In the genomic region with DNA sequence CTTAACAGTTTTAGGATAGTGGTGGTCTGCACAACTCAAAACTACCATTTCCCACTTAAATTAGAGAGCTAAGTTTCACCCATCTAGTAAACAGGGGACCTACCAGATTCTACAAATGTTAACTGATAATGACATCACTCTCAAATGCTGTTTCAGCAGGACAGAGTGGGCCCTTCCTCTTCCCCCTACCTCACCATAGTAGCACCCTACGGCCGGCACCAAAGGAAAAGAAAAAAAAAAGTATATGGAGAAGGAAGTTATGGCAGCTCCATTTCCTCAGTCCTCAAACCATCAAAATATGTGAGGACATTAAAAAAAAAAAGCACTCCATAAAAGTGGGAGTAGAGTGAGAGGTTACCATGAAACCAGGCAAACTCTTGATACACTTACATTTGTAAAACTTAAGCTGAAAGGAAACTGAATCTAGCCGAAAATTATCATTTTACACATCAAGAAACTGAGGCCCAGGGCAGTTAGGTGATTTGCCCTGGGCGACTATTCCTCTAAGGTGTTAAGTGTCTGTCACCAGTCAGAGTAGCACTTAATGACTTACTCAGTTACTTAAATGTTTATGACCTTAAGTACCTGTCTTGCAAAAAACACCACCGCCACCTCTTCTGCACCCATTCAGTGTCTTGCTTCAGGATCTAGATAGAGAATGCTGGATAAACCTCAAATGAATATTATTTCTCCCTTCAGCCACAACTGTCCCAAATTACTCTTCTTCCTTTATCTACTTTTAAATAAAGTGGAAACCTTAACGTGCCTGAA, we compare ENCODE assay signal across 1 cellular context.
A peak's percentile ranks its signal among the peaks of the same experiment; 100 is the strongest.
TF ChIP-seq lines count a peak whose summit lies in the region.

No MANE protein-coding gene starts in this region.

TF ChIP-seq in HEK293, 187 proteins besides CTCF, POLR2A, EP300 and RAD21 (continued from another document and continues in another):
- TF ChIP-seq ZNF155 (tag by site-specific recombination; IDR thresholded peaks at IDR 0.05) (no peak), ZFP37 (tag by site-specific recombination; IDR thresholded peaks at IDR 0.05) (no peak), ZNF248 (tag by site-specific recombination; IDR thresholded peaks at IDR 0.05) (no peak), ZNF133 (tag by site-specific recombination; IDR thresholded peaks at IDR 0.05) (no peak), ZBTB1 (tag by site-specific recombination; IDR thresholded peaks at IDR 0.05) (no peak), ZIC2 (tag by site-specific recombination; IDR thresholded peaks at IDR 0.05) (no peak), ZNF776 (tag by site-specific recombination; IDR thresholded peaks at IDR 0.05; ENCODE audit: borderline replicate concordance) (no peak), ZSCAN30 (tag by site-specific recombination; IDR thresholded peaks at IDR 0.05) (no peak), OSR2 (tag by site-specific recombination; IDR thresholded peaks at IDR 0.05) (peak; percentile 37; the same call in 1 of the 2 replicates), KLF16 (tag by site-specific recombination; IDR thresholded peaks at IDR 0.05) (no peak), ZNF341 (tag by site-specific recombination; IDR thresholded peaks at IDR 0.05; ENCODE audit: low read depth) (no peak), ZNF16 (tag by site-specific recombination; IDR thresholded peaks at IDR 0.05; ENCODE audit: low read depth) (no peak), ZNF530 (tag by site-specific recombination; IDR thresholded peaks at IDR 0.05; ENCODE audit: low read depth) (no peak), ZNF324 (tag by site-specific recombination; IDR thresholded peaks at IDR 0.05) (no peak), ZNF624 (tag by site-specific recombination; IDR thresholded peaks at IDR 0.05) (no peak), TRIM28 (IDR thresholded peaks at IDR 0.05; ENCODE audit: borderline replicate concordance, low read length) (no peak), MZF1 (tag by site-specific recombination; IDR thresholded peaks at IDR 0.05; ENCODE audit: borderline replicate concordance) (no peak), ZNF10 (tag by site-specific recombination; IDR thresholded peaks at IDR 0.05) (0 out of 2 replicates have a peak, but pooled peaks have one; percentile 11), KLF8 (tag by site-specific recombination; IDR thresholded peaks at IDR 0.05) (no peak), ZFP69B (tag by site-specific recombination; IDR thresholded peaks at IDR 0.05) (peak; percentile 96), MEIS1 (CRISPR knock-in tag; IDR thresholded peaks at IDR 0.05; ENCODE audit: borderline replicate concordance) (no peak), ZNF529 (tag by site-specific recombination; IDR thresholded peaks at IDR 0.05; ENCODE audit: insufficient replicate concordance) (no peak), PRDM1 (tag by site-specific recombination; IDR thresholded peaks at IDR 0.05) (peak; percentile 59), ZNF549 (tag by site-specific recombination; IDR thresholded peaks at IDR 0.05) (no peak), ZNF302 (tag by site-specific recombination; IDR thresholded peaks at IDR 0.05; ENCODE audit: low read depth) (no peak), ZNF785 (tag by site-specific recombination; IDR thresholded peaks at IDR 0.05) (no peak), ZNF747 (tag by site-specific recombination; IDR thresholded peaks at IDR 0.05) (no peak), OVOL3 (tag by site-specific recombination; IDR thresholded peaks at IDR 0.05) (no peak), ZNF292 (tag by site-specific recombination; IDR thresholded peaks at IDR 0.05; ENCODE audit: borderline replicate concordance, low read depth) (no peak), ZBTB7A (tag by site-specific recombination; IDR thresholded peaks at IDR 0.05; ENCODE audit: low read depth) (no peak), ZFP41 (tag by site-specific recombination; IDR thresholded peaks at IDR 0.05; ENCODE audit: borderline replicate concordance) (no peak), SP2 (tag by site-specific recombination; IDR thresholded peaks at IDR 0.05) (no peak), ZNF404 (tag by site-specific recombination; IDR thresholded peaks at IDR 0.05) (no peak)
- TF ChIP-seq, protein P1, sequence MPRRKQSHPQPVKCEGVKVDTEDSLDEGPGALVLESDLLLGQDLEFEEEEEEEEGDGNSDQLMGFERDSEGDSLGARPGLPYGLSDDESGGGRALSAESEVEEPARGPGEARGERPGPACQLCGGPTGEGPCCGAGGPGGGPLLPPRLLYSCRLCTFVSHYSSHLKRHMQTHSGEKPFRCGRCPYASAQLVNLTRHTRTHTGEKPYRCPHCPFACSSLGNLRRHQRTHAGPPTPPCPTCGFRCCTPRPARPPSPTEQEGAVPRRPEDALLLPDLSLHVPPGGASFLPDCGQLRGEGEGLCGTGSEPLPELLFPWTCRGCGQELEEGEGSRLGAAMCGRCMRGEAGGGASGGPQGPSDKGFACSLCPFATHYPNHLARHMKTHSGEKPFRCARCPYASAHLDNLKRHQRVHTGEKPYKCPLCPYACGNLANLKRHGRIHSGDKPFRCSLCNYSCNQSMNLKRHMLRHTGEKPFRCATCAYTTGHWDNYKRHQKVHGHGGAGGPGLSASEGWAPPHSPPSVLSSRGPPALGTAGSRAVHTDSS (tag by site-specific recombination; IDR thresholded peaks at IDR 0.05), result no peak
- TF ChIP-seq, protein P2, sequence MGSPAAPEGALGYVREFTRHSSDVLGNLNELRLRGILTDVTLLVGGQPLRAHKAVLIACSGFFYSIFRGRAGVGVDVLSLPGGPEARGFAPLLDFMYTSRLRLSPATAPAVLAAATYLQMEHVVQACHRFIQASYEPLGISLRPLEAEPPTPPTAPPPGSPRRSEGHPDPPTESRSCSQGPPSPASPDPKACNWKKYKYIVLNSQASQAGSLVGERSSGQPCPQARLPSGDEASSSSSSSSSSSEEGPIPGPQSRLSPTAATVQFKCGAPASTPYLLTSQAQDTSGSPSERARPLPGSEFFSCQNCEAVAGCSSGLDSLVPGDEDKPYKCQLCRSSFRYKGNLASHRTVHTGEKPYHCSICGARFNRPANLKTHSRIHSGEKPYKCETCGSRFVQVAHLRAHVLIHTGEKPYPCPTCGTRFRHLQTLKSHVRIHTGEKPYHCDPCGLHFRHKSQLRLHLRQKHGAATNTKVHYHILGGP (tag by site-specific recombination; IDR thresholded peaks at IDR 0.05), result no peak
- TF ChIP-seq, protein P3, sequence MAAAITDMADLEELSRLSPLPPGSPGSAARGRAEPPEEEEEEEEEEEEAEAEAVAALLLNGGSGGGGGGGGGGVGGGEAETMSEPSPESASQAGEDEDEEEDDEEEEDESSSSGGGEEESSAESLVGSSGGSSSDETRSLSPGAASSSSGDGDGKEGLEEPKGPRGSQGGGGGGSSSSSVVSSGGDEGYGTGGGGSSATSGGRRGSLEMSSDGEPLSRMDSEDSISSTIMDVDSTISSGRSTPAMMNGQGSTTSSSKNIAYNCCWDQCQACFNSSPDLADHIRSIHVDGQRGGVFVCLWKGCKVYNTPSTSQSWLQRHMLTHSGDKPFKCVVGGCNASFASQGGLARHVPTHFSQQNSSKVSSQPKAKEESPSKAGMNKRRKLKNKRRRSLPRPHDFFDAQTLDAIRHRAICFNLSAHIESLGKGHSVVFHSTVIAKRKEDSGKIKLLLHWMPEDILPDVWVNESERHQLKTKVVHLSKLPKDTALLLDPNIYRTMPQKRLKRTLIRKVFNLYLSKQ (tag by site-specific recombination; IDR thresholded peaks at IDR 0.05; ENCODE audit: borderline replicate concordance), result no peak
- TF ChIP-seq, protein P4, sequence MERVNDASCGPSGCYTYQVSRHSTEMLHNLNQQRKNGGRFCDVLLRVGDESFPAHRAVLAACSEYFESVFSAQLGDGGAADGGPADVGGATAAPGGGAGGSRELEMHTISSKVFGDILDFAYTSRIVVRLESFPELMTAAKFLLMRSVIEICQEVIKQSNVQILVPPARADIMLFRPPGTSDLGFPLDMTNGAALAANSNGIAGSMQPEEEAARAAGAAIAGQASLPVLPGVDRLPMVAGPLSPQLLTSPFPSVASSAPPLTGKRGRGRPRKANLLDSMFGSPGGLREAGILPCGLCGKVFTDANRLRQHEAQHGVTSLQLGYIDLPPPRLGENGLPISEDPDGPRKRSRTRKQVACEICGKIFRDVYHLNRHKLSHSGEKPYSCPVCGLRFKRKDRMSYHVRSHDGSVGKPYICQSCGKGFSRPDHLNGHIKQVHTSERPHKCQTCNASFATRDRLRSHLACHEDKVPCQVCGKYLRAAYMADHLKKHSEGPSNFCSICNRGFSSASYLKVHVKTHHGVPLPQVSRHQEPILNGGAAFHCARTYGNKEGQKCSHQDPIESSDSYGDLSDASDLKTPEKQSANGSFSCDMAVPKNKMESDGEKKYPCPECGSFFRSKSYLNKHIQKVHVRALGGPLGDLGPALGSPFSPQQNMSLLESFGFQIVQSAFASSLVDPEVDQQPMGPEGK (tag by site-specific recombination; IDR thresholded peaks at IDR 0.05), result 0 out of 2 replicates have a peak, but pooled peaks have one; percentile 23
- TF ChIP-seq, protein P5, sequence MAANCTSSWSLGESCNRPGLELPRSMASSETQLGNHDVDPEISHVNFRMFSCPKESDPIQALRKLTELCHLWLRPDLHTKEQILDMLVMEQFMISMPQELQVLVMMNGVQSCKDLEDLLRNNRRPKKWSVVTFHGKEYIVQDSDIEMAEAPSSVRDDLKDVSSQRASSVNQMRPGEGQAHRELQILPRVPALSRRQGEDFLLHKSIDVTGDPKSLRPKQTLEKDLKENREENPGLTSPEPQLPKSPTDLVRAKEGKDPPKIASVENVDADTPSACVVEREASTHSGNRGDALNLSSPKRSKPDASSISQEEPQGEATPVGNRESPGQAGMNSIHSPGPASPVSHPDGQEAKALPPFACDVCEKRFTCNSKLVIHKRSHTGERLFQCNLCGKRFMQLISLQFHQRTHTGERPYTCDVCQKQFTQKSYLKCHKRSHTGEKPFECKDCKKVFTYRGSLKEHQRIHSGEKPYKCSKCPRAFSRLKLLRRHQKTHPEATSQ (tag by site-specific recombination; IDR thresholded peaks at IDR 0.05), result no peak
- TF ChIP-seq, protein P6, sequence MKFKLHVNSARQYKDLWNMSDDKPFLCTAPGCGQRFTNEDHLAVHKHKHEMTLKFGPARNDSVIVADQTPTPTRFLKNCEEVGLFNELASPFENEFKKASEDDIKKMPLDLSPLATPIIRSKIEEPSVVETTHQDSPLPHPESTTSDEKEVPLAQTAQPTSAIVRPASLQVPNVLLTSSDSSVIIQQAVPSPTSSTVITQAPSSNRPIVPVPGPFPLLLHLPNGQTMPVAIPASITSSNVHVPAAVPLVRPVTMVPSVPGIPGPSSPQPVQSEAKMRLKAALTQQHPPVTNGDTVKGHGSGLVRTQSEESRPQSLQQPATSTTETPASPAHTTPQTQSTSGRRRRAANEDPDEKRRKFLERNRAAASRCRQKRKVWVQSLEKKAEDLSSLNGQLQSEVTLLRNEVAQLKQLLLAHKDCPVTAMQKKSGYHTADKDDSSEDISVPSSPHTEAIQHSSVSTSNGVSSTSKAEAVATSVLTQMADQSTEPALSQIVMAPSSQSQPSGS (tag by site-specific recombination; IDR thresholded peaks at IDR 0.05; ENCODE audit: low read depth), result peak; percentile 90
- TF ChIP-seq, protein P7, sequence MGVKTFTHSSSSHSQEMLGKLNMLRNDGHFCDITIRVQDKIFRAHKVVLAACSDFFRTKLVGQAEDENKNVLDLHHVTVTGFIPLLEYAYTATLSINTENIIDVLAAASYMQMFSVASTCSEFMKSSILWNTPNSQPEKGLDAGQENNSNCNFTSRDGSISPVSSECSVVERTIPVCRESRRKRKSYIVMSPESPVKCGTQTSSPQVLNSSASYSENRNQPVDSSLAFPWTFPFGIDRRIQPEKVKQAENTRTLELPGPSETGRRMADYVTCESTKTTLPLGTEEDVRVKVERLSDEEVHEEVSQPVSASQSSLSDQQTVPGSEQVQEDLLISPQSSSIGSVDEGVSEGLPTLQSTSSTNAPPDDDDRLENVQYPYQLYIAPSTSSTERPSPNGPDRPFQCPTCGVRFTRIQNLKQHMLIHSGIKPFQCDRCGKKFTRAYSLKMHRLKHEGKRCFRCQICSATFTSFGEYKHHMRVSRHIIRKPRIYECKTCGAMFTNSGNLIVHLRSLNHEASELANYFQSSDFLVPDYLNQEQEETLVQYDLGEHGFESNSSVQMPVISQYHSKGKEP (tag by site-specific recombination; IDR thresholded peaks at IDR 0.05), result no peak
- TF ChIP-seq, protein P8, sequence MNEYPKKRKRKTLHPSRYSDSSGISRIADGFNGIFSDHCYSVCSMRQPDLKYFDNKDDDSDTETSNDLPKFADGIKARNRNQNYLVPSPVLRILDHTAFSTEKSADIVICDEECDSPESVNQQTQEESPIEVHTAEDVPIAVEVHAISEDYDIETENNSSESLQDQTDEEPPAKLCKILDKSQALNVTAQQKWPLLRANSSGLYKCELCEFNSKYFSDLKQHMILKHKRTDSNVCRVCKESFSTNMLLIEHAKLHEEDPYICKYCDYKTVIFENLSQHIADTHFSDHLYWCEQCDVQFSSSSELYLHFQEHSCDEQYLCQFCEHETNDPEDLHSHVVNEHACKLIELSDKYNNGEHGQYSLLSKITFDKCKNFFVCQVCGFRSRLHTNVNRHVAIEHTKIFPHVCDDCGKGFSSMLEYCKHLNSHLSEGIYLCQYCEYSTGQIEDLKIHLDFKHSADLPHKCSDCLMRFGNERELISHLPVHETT (tag by site-specific recombination; IDR thresholded peaks at IDR 0.05), result 0 out of 2 replicates have a peak, but pooled peaks have one; percentile 13
- TF ChIP-seq, protein P9, sequence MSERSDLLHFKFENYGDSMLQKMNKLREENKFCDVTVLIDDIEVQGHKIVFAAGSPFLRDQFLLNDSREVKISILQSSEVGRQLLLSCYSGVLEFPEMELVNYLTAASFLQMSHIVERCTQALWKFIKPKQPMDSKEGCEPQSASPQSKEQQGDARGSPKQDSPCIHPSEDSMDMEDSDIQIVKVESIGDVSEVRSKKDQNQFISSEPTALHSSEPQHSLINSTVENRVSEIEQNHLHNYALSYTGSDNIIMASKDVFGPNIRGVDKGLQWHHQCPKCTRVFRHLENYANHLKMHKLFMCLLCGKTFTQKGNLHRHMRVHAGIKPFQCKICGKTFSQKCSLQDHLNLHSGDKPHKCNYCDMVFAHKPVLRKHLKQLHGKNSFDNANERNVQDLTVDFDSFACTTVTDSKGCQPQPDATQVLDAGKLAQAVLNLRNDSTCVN (tag by site-specific recombination; optimal IDR thresholded peaks at IDR 0.05), result no peak
- TF ChIP-seq, protein P10, sequence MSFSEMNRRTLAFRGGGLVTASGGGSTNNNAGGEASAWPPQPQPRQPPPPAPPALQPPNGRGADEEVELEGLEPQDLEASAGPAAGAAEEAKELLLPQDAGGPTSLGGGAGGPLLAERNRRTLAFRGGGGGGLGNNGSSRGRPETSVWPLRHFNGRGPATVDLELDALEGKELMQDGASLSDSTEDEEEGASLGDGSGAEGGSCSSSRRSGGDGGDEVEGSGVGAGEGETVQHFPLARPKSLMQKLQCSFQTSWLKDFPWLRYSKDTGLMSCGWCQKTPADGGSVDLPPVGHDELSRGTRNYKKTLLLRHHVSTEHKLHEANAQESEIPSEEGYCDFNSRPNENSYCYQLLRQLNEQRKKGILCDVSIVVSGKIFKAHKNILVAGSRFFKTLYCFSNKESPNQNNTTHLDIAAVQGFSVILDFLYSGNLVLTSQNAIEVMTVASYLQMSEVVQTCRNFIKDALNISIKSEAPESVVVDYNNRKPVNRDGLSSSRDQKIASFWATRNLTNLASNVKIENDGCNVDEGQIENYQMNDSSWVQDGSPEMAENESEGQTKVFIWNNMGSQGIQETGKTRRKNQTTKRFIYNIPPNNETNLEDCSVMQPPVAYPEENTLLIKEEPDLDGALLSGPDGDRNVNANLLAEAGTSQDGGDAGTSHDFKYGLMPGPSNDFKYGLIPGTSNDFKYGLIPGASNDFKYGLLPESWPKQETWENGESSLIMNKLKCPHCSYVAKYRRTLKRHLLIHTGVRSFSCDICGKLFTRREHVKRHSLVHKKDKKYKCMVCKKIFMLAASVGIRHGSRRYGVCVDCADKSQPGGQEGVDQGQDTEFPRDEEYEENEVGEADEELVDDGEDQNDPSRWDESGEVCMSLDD (tag by site-specific recombination; IDR thresholded peaks at IDR 0.05), result no peak
